Comparison of ENCODE assay signal across 15 cellular contexts in genomic region chr10:63719174-63719856, GRCh38.
A peak's percentile ranks its signal among the peaks of the same experiment; 100 is the strongest.
DNase-seq lines count a peak whose midpoint lies in the region; ATAC-seq, FAIRE-seq and TF ChIP-seq lines count a peak whose summit lies in the region.
"Had no signal": no experiment of that assay in that cellular context is flagged by ENCODE, and none has a peak within 500 bp of the region (broad histone marks: within the 10 kb centered on the region; RNA-seq: fewer than 3 reads in every experiment).

No MANE protein-coding gene starts in this region.

- no peaks in the 10 kb centered on the region for H3K36me3 Mint-ChIP-seq in Calu3 (ENCODE audit: insufficient read depth, unreplicated experiment)
- H3K36me3 Mint-ChIP-seq: activated CD4-positive, alpha-beta memory T cell treated with anti-CD3 and anti-CD28 coated beads for 36 hours; IgD-negative memory B cell; mesothelial cell of epicardium; naive thymus-derived CD4-positive, alpha-beta T cell had no signal

- no TSS peak for BruUV-seq in Calu3 (replicated peaks; lab: Mats Ljungman, UMichigan)

- DNase-seq in Calu3 (no peak), RCC 7860 (ENCODE audit: low spot score) (peak; percentile 49), left lobe of liver (ENCODE audit: low spot score) (peak; percentile 70), renal cortical epithelial cell (ENCODE audit: low read depth) (peak; percentile 66), NK-92 (lab: John Stamatoyannopoulos, UW; ENCODE audit: unreplicated experiment) (no peak), A172 (ENCODE audit: low spot score) (no peak)
- DNase-seq: DMS 273 treated with DMSO at 0.1 percent for 48 hours, NCI-H510A, spleen had no signal

- TF ChIP-seq CTCF in Calu3 (IDR thresholded peaks at IDR 0.05; ENCODE audit: unreplicated experiment), result no peak

- intact Hi-C loops in Calu3 (cut with micrococcal nuclease; ENCODE audit: unreplicated experiment), result no loop called here

- no peaks in the 10 kb centered on the region for H3K9me3 Mint-ChIP-seq in Calu3 (ENCODE audit: low read depth, unreplicated experiment)
- H3K9me3 Mint-ChIP-seq: activated CD4-positive, alpha-beta memory T cell treated with anti-CD3 and anti-CD28 coated beads for 36 hours; IgD-negative memory B cell; mesothelial cell of epicardium; naive thymus-derived CD4-positive, alpha-beta T cell had no signal

- peak overlapping the region; percentile 44 for H3K27ac Mint-ChIP-seq in Calu3 (ENCODE audit: unreplicated experiment)
- H3K27ac Mint-ChIP-seq: activated CD4-positive, alpha-beta memory T cell treated with anti-CD3 and anti-CD28 coated beads for 36 hours; IgD-negative memory B cell; mesothelial cell of epicardium had no signal

- peaks cover 29% of the 10 kb centered on the region for H3K4me1 Mint-ChIP-seq in Calu3 (ENCODE audit: low read depth, unreplicated experiment)

- ATAC-seq in left lobe of liver, result peak; percentile 87
- no peak for ATAC-seq in HG03097 (IDR thresholded peaks at IDR 0.05; ENCODE audit: low FRiP score, unreplicated experiment)

- H3K4me3 Mint-ChIP-seq in Calu3 (ENCODE audit: low read depth, unreplicated experiment), result no peak overlapping the region
- H3K4me3 Mint-ChIP-seq: activated CD4-positive, alpha-beta memory T cell treated with anti-CD3 and anti-CD28 coated beads for 36 hours; IgD-negative memory B cell; mesothelial cell of epicardium had no signal

- H3K27me3 Mint-ChIP-seq in Calu3 (ENCODE audit: unreplicated experiment), result no peaks in the 10 kb centered on the region
- H3K27me3 Mint-ChIP-seq: IgD-negative memory B cell had no signal

- FAIRE-seq in RCC 7860 (lab: Jason Lieb, UNC), result peak; percentile 83
- FAIRE-seq: bronchial epithelial cell had no signal

- CTCF ChIA-PET in Calu3 (lab: Charles Lee), result interaction anchor here (0.7 to 3.8 kb wide), 26 partner anchors 8 to 562 kb away, joined by 3 to 61 read pairs (median 4); partner anchors contain the start of gene JMJD1C

Comparison
In these comparisons a context has a peak if more than half of its experiments do, and no peak if none do; other contexts are left out.
1. DNase-seq: peak in RCC 7860 (single experiment), left lobe of liver (single experiment) and renal cortical epithelial cell (single experiment); none in Calu3 (single experiment), NK-92 (single experiment) and A172 (single experiment).